ENCODE assay signal across 8 cellular contexts in genomic region chr11:65134240-65134951, GRCh38. TPM values are rescaled to one million over a fixed set of nuclear protein-coding genes. Genes with fewer than 3 reads are reported as not detected.
DNase-seq lines count a peak whose midpoint lies in the region; ATAC-seq lines count a peak whose summit lies in the region.

TSS of gene SYVN1 (minus strand) at chr11:65134519. CDS start at chr11:65133601, 918 bp downstream.

- POLR2A ChIA-PET in naive thymus-derived CD8-positive, alpha-beta T cell (lab: Charles Lee), result interaction anchor here (0.6 to 5.6 kb wide), 23 partner anchors 11 to 1181 kb away, joined by 3 to 135 read pairs (median 5); partner anchors contain the start of genes ARL2, CAPN1, DPF2 and FAU

- H3K4me3 Mint-ChIP-seq in naive thymus-derived CD8-positive, alpha-beta T cell, result peak within 1 kb of the TSS; percentile 94 to 100 (median 98)

- H3K4me1 Mint-ChIP-seq in naive thymus-derived CD8-positive, alpha-beta T cell, result peaks cover 26 to 57% (median 45%) of the 10 kb centered on the region in 4 donors

- DNase-seq in DMS79 (lab: John Stamatoyannopoulos, UW) (peak; percentile 75), KG1 (lab: John Stamatoyannopoulos, UW) (peak; percentile 93), RKO (ENCODE audit: low spot score) (peak; percentile 87), activated T-helper 1 cell treated with Interleukin-2 at 50 U/mL for 16 hours (ENCODE audit: low read depth) (peak; percentile 87), fibroblast of gingiva (ENCODE audit: low read depth) (peak; percentile 91)
- DNase-seq in naive thymus-derived CD8-positive, alpha-beta T cell, result peak; percentile 84 to 97 (median 90)
- peak; percentile 83 to 97 (median 88) for DNase-seq in stimulated activated naive CD4-positive, alpha-beta T cell (lab: John Stamatoyannopoulos, UW)

- H3K9me3 Mint-ChIP-seq in naive thymus-derived CD8-positive, alpha-beta T cell, result no peaks in the 10 kb centered on the region

- ATAC-seq in GM21737 (IDR thresholded peaks at IDR 0.05; ENCODE audit: unreplicated experiment), result peak; percentile 50
- ATAC-seq in naive thymus-derived CD8-positive, alpha-beta T cell, result peak; percentile 76 to 77

- H3K36me3 Mint-ChIP-seq in naive thymus-derived CD8-positive, alpha-beta T cell, result peaks cover 0 to 22% (median 0%) of the 10 kb centered on the region in 3 donors

- no peaks in the 10 kb centered on the region for H3K27me3 Mint-ChIP-seq in naive thymus-derived CD8-positive, alpha-beta T cell

- H3K27ac Mint-ChIP-seq in naive thymus-derived CD8-positive, alpha-beta T cell, result peak within 1 kb of the TSS; percentile 99 to 100 (median 100)

RNA-seq across cellular contexts. Expression of gene SYVN1, which starts in this region (rescaled TPM):
- 10 to 100 TPM; 61.9 to 65.2 TPM for total RNA-seq in naive thymus-derived CD8-positive, alpha-beta T cell
- 10 to 100 TPM in 1 of 3 donors, 1 to 10 TPM in 2; 7.9 to 10.6 (median 8.2) TPM for polyA plus RNA-seq in naive thymus-derived CD8-positive, alpha-beta T cell

Comparison
In these comparisons a context has a peak if more than half of its experiments do, and no peak if none do; other contexts are left out.
1. Peak in every context shown above with its lines: DNase-seq and ATAC-seq.